ENCODE assay signal across 8 cellular contexts in the genomic region with DNA sequence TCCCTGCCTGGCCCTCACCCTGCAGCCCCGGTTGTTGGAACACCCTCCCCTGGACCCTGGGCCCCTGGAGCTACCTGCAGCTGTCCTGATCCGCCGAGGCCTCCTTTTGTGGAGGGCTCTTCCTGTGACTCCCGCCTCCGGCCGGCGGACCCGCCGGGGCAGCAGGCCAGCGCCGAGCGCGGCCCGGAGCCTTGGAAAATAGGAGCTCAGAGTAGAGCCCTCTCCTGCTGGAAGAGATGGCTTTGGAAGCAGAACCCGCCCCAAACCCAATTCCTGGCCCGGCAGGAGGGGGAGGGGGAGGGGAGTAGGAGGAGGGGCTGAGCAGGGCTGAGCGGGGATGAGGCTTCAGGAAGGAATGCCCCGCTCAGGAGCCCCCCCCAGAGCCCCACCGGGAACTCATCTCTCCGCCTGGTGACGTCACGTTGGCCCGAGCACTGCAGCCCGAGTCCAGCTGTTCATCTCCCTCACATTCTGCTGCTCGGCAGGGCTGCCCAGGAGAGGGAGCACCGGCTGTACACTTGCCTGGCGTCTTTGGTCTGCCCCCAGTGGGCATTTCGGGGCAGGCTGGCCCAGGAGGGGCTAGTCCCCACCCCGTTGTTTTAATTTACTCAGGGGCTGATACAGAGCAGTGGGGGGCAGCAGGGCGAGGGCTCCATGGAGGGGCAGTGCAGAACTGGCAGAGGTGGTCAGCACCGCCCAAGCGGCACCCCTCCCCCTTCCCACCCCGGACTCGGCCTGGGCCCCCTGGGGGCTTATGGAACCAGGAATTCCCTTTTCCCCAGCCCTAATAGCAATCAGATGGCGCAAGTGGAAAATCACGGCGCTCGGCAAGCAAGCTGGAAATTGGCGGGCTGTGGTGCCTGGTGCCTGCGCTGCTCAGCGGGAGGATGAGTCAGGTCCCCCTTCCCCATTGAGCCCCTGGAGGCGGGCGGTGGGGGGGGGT. TPM values are rescaled to one million over a fixed set of nuclear protein-coding genes. Genes with fewer than 3 reads are reported as not detected.
DNase-seq lines count a peak whose midpoint lies in the region; ATAC-seq, FAIRE-seq and TF ChIP-seq lines count a peak whose summit lies in the region.

A gene with protein sequence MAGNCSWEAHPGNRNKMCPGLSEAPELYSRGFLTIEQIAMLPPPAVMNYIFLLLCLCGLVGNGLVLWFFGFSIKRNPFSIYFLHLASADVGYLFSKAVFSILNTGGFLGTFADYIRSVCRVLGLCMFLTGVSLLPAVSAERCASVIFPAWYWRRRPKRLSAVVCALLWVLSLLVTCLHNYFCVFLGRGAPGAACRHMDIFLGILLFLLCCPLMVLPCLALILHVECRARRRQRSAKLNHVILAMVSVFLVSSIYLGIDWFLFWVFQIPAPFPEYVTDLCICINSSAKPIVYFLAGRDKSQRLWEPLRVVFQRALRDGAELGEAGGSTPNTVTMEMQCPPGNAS (minus strand): TSS at position 238 of the 943 bp plus-strand sequence. CDS start 3,345 bp downstream, outside the sequence.

- H3K27ac ChIP-seq in esophagus (ENCODE audit: low read depth in 2 of 2, low read length in 1 of 2) (peak within 1 kb of the TSS; percentile 84 to 88), muscle layer of colon (ENCODE audit: low read depth, low read length) (peak within 1 kb of the TSS; percentile 99)

- DNase-seq in AG08396 (ENCODE audit: low spot score) (peak; percentile 93), LNCaP clone FGC (ENCODE audit: low read depth) (no peak), H54 (ENCODE audit: insufficient read length, low spot score) (no peak)

- peak within 1 kb of the TSS; percentile 82 for H3K9ac ChIP-seq in muscle layer of colon (ENCODE audit: low read length)

- TF ChIP-seq POLR2A in H54 (IDR thresholded peaks at IDR 0.05; ENCODE audit: low read depth, low read length): no peak

- H3K36me3 ChIP-seq in esophagus (ENCODE audit: control insufficient read depth in 2 of 2, insufficient read depth in 2 of 2, low read length in 1 of 2) (no peaks in the 10 kb centered on the region), muscle layer of colon (ENCODE audit: insufficient read depth, low read length) (peaks cover 24% of the 10 kb centered on the region)

- H3K27me3 ChIP-seq in esophagus (ENCODE audit: control insufficient read depth in 1 of 2, insufficient read depth in 2 of 2, low read length in 2 of 2) (no peaks in the 10 kb centered on the region), muscle layer of colon (ENCODE audit: control insufficient read depth in 1 of 2, insufficient read depth in 2 of 2, low read length in 2 of 2) (no peaks in the 10 kb centered on the region)

- H3K4me3 ChIP-seq in LNCaP clone FGC (ENCODE audit: low read depth, low read length): no peak within 1 kb of the TSS
- H3K4me3 ChIP-seq in esophagus (ENCODE audit: low read depth in 1 of 2, low read length in 2 of 2): peak within 1 kb of the TSS; percentile 45 to 55
- peak within 1 kb of the TSS; percentile 89 to 96 for H3K4me3 ChIP-seq in muscle layer of colon (ENCODE audit: low read depth in 1 of 2, low read length in 2 of 2)

- H3K4me1 ChIP-seq in esophagus (ENCODE audit: control insufficient read depth in 2 of 2, insufficient read depth in 2 of 2, low read length in 1 of 2) (peaks cover 8 to 25% of the 10 kb centered on the region in 2 donors), muscle layer of colon (ENCODE audit: insufficient read depth, low read length) (peaks cover 45% of the 10 kb centered on the region)

- FAIRE-seq in H54 (lab: Jason Lieb, UNC): no peak

- ATAC-seq in GM21447 (IDR thresholded peaks at IDR 0.05; ENCODE audit: unreplicated experiment) (no peak), HG03571 (IDR thresholded peaks at IDR 0.05; ENCODE audit: unreplicated experiment) (no peak), HG02588 (IDR thresholded peaks at IDR 0.05; ENCODE audit: unreplicated experiment) (no peak)

- 0 out of 2 replicates have a peak, but pooled peaks have one; percentile 16 for TF ChIP-seq CTCF in LNCaP clone FGC (IDR thresholded peaks at IDR 0.05; ENCODE audit: control insufficient read depth, extremely low read depth, insufficient read depth)

- 5 to 10% methylated on average over 43 of the region's 43 CpGs for WGBS in esophagus, 2 donors

- H3K9me3 ChIP-seq in esophagus (ENCODE audit: control insufficient read depth in 2 of 2, insufficient read depth in 1 of 2, low read depth in 1 of 2, low read length in 1 of 2): peaks cover 0 to 2% of the 10 kb centered on the region in 2 donors
- H3K9me3 ChIP-seq in muscle layer of colon (ENCODE audit: low read length): no peaks in the 10 kb centered on the region

RNA-seq across cellular contexts. Expression of the gene that starts here (rescaled TPM):
- polyA plus RNA-seq in esophagus: 10 to 100 TPM in 1 of 2 donors, 1 to 10 TPM in 1; 5.3 to 14.7 TPM
